1 cellular context compared by ENCODE assay signal in genomic region chr12:65308601-65309071, GRCh38.
TF ChIP-seq lines count a peak whose summit lies in the region.

No MANE protein-coding gene starts in this region.

TF ChIP-seq in IMR-90, 13 proteins besides CTCF, POLR2A, EP300 and RAD21 (continued from another document):
- TF ChIP-seq CEBPB (IDR thresholded peaks at IDR 0.05; ENCODE audit: low read depth, low read length) (no peak), MXI1 (IDR thresholded peaks at IDR 0.05; ENCODE audit: borderline replicate concordance, low read depth, low read length) (no peak), NFE2L2 (IDR thresholded peaks at IDR 0.05; ENCODE audit: low read depth, low read length) (no peak), SMC3 (IDR thresholded peaks at IDR 0.05; ENCODE audit: low read depth, low read length) (no peak)
- TF ChIP-seq, protein P1, sequence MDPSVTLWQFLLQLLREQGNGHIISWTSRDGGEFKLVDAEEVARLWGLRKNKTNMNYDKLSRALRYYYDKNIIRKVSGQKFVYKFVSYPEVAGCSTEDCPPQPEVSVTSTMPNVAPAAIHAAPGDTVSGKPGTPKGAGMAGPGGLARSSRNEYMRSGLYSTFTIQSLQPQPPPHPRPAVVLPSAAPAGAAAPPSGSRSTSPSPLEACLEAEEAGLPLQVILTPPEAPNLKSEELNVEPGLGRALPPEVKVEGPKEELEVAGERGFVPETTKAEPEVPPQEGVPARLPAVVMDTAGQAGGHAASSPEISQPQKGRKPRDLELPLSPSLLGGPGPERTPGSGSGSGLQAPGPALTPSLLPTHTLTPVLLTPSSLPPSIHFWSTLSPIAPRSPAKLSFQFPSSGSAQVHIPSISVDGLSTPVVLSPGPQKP (IDR thresholded peaks at IDR 0.05; ENCODE audit: borderline replicate concordance, low read depth, low read length), result no peak
- TF ChIP-seq, protein P2, sequence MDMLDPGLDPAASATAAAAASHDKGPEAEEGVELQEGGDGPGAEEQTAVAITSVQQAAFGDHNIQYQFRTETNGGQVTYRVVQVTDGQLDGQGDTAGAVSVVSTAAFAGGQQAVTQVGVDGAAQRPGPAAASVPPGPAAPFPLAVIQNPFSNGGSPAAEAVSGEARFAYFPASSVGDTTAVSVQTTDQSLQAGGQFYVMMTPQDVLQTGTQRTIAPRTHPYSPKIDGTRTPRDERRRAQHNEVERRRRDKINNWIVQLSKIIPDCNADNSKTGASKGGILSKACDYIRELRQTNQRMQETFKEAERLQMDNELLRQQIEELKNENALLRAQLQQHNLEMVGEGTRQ (IDR thresholded peaks at IDR 0.05; ENCODE audit: low read depth, low read length), result no peak
